In the genomic region with DNA sequence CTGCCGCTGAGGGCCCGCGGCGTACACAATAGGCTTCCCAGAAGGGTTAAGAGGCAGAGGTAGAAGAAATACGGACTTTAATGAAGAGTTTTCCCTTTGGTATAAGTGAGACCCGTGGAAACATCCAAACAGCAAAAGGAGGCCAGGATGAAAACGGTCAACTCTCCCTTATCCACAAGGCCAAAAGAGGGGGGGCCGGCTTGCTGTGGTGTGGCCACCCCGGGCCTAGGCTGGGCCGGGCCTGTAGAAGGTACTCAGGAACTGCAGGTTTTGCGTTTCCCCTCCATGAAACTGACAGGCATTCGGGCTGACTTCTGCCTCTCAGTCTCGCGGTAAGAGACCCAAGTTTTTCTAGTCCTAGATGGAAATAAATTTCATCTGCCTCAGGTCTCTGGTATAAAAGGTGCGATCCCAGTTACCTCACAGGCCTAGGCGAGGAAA, we compare ENCODE assay signal across 8 cellular contexts. TPM values are rescaled to one million over a fixed set of nuclear protein-coding genes. Genes with fewer than 3 reads are reported as not detected.
DNase-seq lines count a peak whose midpoint lies in the region; ATAC-seq, FAIRE-seq and TF ChIP-seq lines count a peak whose summit lies in the region.

No MANE protein-coding gene starts in this region.

- H3K9me3 ChIP-seq in MG63 (no peaks in the 10 kb centered on the region), GM12878 (replicated peaks; ENCODE audit: control insufficient read depth, insufficient read depth, low read length) (no peaks in the 10 kb centered on the region)

- H3K9ac ChIP-seq in GM12878 (ENCODE audit: control insufficient read depth, insufficient read depth, low read length): peak overlapping the region; percentile 81

- ATAC-seq in GM12878 (peak; percentile 36), GM18867 (IDR thresholded peaks at IDR 0.05; ENCODE audit: unreplicated experiment) (no peak)

- RAD21 ChIA-PET in GM12878 (lab: Charles Lee; ENCODE audit: unreplicated experiment): interaction anchor here (1.3 to 2.4 kb wide), 3 partner anchors 9 to 82 kb away, joined by 3 to 15 read pairs (median 13); a partner anchor contains a TSS

- in situ Hi-C loops in GM12878 (cut with MboI): no loop called here

- peak overlapping the region; percentile 100 for H3K4me3 ChIP-seq in MG63
- H3K4me3 ChIP-seq in GM12878: peak overlapping the region; percentile 88

- H3K36me3 ChIP-seq in MG63 (peaks cover 75% of the 10 kb centered on the region), GM12878 (ENCODE audit: control insufficient read depth in 2 of 2, insufficient read depth in 2 of 2, low read length in 1 of 2) (peaks cover 10 to 12% of the 10 kb centered on the region in 2 experiments; a peak in 3 of 4 replicates)

- CTCF ChIA-PET in GM12878 (lab: Yijun Ruan, JAX): interaction anchor here (0.9 to 2.7 kb wide), 9 partner anchors 9 to 110 kb away, joined by 3 to 20 read pairs (median 10); a partner anchor contains a TSS

- BruUV-seq in GM12878 (replicated peaks; lab: Mats Ljungman, UMichigan): no TSS peak

- peak overlapping the region; percentile 86 for H3K4me2 ChIP-seq in GM12878 (ENCODE audit: control insufficient read depth, insufficient read depth)

- H4K20me1 ChIP-seq in GM12878 (ENCODE audit: control insufficient read depth, insufficient read depth): no peaks in the 10 kb centered on the region

- TF ChIP-seq EP300 in GM12878 (IDR thresholded peaks at IDR 0.05; ENCODE audit: borderline replicate concordance in 1 of 2, control insufficient read depth in 1 of 2, low read depth in 2 of 2, low read length in 2 of 2): no peak

- intact Hi-C loops in GM12878 (cut with micrococcal nuclease; ENCODE audit: unreplicated experiment): loop anchor here (5.0 kb wide), 1 partner anchor 40 kb away; a partner anchor contains a TSS

- H3K27ac ChIP-seq in GM12878 (ENCODE audit: control insufficient read depth, insufficient read depth) (peak overlapping the region; percentile 97), layer of hippocampus (ENCODE audit: low read depth, low read length) (peak overlapping the region; percentile 100), substantia nigra (ENCODE audit: low read depth, low read length, poor library complexity, severe bottlenecking) (peak overlapping the region; percentile 94)

- TF ChIP-seq RAD21 in GM12878 (IDR thresholded peaks at IDR 0.05; ENCODE audit: insufficient read depth, low read depth, low read length): no peak

- no peak overlapping the region for H2AFZ ChIP-seq in GM12878 (ENCODE audit: control insufficient read depth, low read depth, low read length)

- peak; percentile 48 for DNase-seq in stimulated activated CD4-positive, alpha-beta T cell treated with anti-CD3 and anti-CD28 coated beads, Interleukin-15, amount 100 ng/mL, for 24 hours
- DNase-seq in stimulated activated CD4-positive, alpha-beta T cell treated with anti-CD3 and anti-CD28 coated beads, Interleukin-2, amount 100 ng/mL, for 48 hours: no peak
- DNase-seq in MG63 (peak; percentile 59), GM12878 (ENCODE audit: low read depth, low spot score) (no peak), substantia nigra (lab: John Stamatoyannopoulos, UW) (peak in 13 of 49 donors; percentile 20 to 66 (median 32)), HuH-7 (ENCODE audit: low spot score) (no peak)

- FAIRE-seq in GM12878 (lab: Jason Lieb, UNC): peak; percentile 88

- WGBS in GM12878 (ENCODE audit: insufficient coverage, insufficient replicate concordance, low lambda C conversion rate, missing lambda C conversion rate): 1% methylated on average over 16 of the region's 16 CpGs

- no peak for TF ChIP-seq CTCF in GM12878 (IDR thresholded peaks at IDR 0.05 in 2 of 3, conservative IDR thresholded peaks at IDR 0.05 in 1 of 3; ENCODE audit: control insufficient read depth in 2 of 3, extremely low read depth in 1 of 3, insufficient read depth in 1 of 3, low read depth in 3 of 3, low read length in 3 of 3)

- SMC1A ChIA-PET in GM12878 (lab: Charles Lee; ENCODE audit: uncharacterized antibody, unreplicated experiment): interaction anchor here (0.9 to 3.1 kb wide), 6 partner anchors 8 to 58 kb away, joined by 3 to 14 read pairs (median 4); a partner anchor contains a TSS

- peaks cover 31% of the 10 kb centered on the region for H3K79me2 ChIP-seq in GM12878 (ENCODE audit: control insufficient read depth, insufficient read depth, low read length)

- POLR2A ChIA-PET in GM12878 (lab: Charles Lee): interaction anchor here (1.5 to 12.3 kb wide), 3 partner anchors 11 to 42 kb away, joined by 4 to 140 read pairs (median 6); a partner anchor contains a TSS

- H3K27me3 ChIP-seq in MG63: no peaks in the 10 kb centered on the region
- H3K27me3 ChIP-seq in GM12878 (replicated peaks in 1 of 2; ENCODE audit: control insufficient read depth in 2 of 2, insufficient read depth in 2 of 2, low read length in 1 of 2): no peaks in the 10 kb centered on the region
- no peaks in the 10 kb centered on the region for H3K27me3 ChIP-seq in layer of hippocampus (ENCODE audit: control insufficient read depth, insufficient read depth, low read length)

- no peak for TF ChIP-seq POLR2A in GM12878 (IDR thresholded peaks at IDR 0.05; ENCODE audit: low read depth, low read length)

- H3K4me1 ChIP-seq in GM12878 (ENCODE audit: control insufficient read depth, insufficient read depth, low read length): peaks cover 6% of the 10 kb centered on the region; the same call in 1 of the 2 replicates

RNA-seq across cellular contexts. Expression of a gene that starts 0.7 kb away (rescaled TPM):
- total RNA-seq in MG63 (2014; rRNA removed; shearing (Covaris generic); ENCODE audit: low replicate concordance): 10.3 and 16.2 TPM in 2 replicates
- total RNA-seq in GM12878 (2013; cell fraction: nucleolus; rRNA removed): 21.0 and 21.3 TPM in 2 replicates
- total RNA-seq in GM12878 (2014; rRNA removed): 21.1 and 21.9 TPM in 2 replicates
- 12.4 and 12.9 TPM in 2 replicates for total RNA-seq in GM12878 (2014; rRNA removed; fragmentation: Illumina TruSeq; extraction: Trizol)
- total RNA-seq in GM12878 (2021): 32.9 and 33.8 TPM in 2 replicates
- 9.9 TPM for polyA plus RNA-seq in GM12878 (2011; ENCODE audit: low read depth)
- polyA plus RNA-seq in GM12878 (2011; rRNA removed): 14.4 and 22.8 TPM in 2 replicates
- polyA plus RNA-seq in GM12878 (2011; cell fraction: cytosol; rRNA removed): 27.4 and 28.7 TPM in 2 replicates
- 43.9 and 46.6 TPM in 2 replicates for polyA plus RNA-seq in GM12878 (2011; cell fraction: nucleus; rRNA removed)
- polyA plus RNA-seq in GM12878 (2012): 17.7 and 19.5 TPM in 2 replicates
- polyA plus RNA-seq in GM12878 (2014; fragmentation: Illumina TruSeq; extraction: Trizol): 19.8 and 24.2 TPM in 2 replicates
- polyA plus RNA-seq in GM12878 (2014; fragmentation: Nextera tagmentation; extraction: Ambion mirVana): 1 to 10 TPM; 8.1 to 8.3 TPM
- 27.8 and 30.0 TPM in 2 replicates for polyA plus RNA-seq in GM12878 (2014; rRNA removed)
- 10 to 100 TPM; 27.8 to 28.0 TPM for polyA plus RNA-seq in GM12878 (2016; fragmentation: Nextera tagmentation; extraction: Ambion mirVana)
- 12.5 and 20.0 TPM in 2 replicates for polyA minus RNA-seq in GM12878 (2011; rRNA and poly(A)+ RNA removed)
- 8.6 and 8.8 TPM in 2 replicates for polyA minus RNA-seq in GM12878 (2011; cell fraction: cytosol; rRNA and poly(A)+ RNA removed)
- 10.8 and 15.9 TPM in 2 replicates for polyA minus RNA-seq in GM12878 (2011; cell fraction: nucleus; rRNA and poly(A)+ RNA removed)

RNA-seq across cellular contexts. Expression of a gene that starts 6.4 kb away (rescaled TPM):
- 6.9 and 16.0 TPM in 2 replicates for total RNA-seq in MG63 (2014; rRNA removed; shearing (Covaris generic); ENCODE audit: low replicate concordance)
- total RNA-seq in GM12878 (2013; cell fraction: nucleolus; rRNA removed): 33.0 and 36.9 TPM in 2 replicates
- total RNA-seq in GM12878 (2014; rRNA removed): 25.6 and 26.8 TPM in 2 replicates
- 14.3 and 15.6 TPM in 2 replicates for total RNA-seq in GM12878 (2014; rRNA removed; fragmentation: Illumina TruSeq; extraction: Trizol)
- total RNA-seq in GM12878 (2021): 21.1 and 24.6 TPM in 2 replicates
- polyA plus RNA-seq in GM12878 (2011; ENCODE audit: low read depth): 23.3 TPM
- polyA plus RNA-seq in GM12878 (2011; rRNA removed): 15.0 and 20.9 TPM in 2 replicates
- 23.1 and 26.3 TPM in 2 replicates for polyA plus RNA-seq in GM12878 (2011; cell fraction: cytosol; rRNA removed)
- 37.4 and 41.6 TPM in 2 replicates for polyA plus RNA-seq in GM12878 (2011; cell fraction: nucleus; rRNA removed)
- polyA plus RNA-seq in GM12878 (2012): 36.8 and 37.1 TPM in 2 replicates
- 8.0 and 15.2 TPM in 2 replicates for polyA plus RNA-seq in GM12878 (2014; fragmentation: Illumina TruSeq; extraction: Trizol)
- polyA plus RNA-seq in GM12878 (2014; fragmentation: Nextera tagmentation; extraction: Ambion mirVana): 1 to 10 TPM in 1 of 2 experiments, under 1 TPM in 1; 0.63 to 2.0 TPM
- polyA plus RNA-seq in GM12878 (2014; rRNA removed): 22.4 and 22.9 TPM in 2 replicates
- polyA plus RNA-seq in GM12878 (2016; fragmentation: Nextera tagmentation; extraction: Ambion mirVana): 10 to 100 TPM; 12.2 to 13.7 TPM
- 10.8 and 26.6 TPM in 2 replicates for polyA minus RNA-seq in GM12878 (2011; rRNA and poly(A)+ RNA removed)
- polyA minus RNA-seq in GM12878 (2011; cell fraction: cytosol; rRNA and poly(A)+ RNA removed): 7.4 and 8.3 TPM in 2 replicates
- polyA minus RNA-seq in GM12878 (2011; cell fraction: nucleus; rRNA and poly(A)+ RNA removed): 6.5 and 10.7 TPM in 2 replicates

RNA-seq across cellular contexts. Expression of a gene that starts 8.3 kb away (rescaled TPM):
- 140 and 175 TPM in 2 replicates for total RNA-seq in MG63 (2014; rRNA removed; shearing (Covaris generic); ENCODE audit: low replicate concordance)
- 28.2 and 32.6 TPM in 2 replicates for total RNA-seq in GM12878 (2013; cell fraction: nucleolus; rRNA removed)
- total RNA-seq in GM12878 (2014; rRNA removed): 22.2 and 24.7 TPM in 2 replicates
- 15.1 and 16.7 TPM in 2 replicates for total RNA-seq in GM12878 (2014; rRNA removed; fragmentation: Illumina TruSeq; extraction: Trizol)
- 36.5 and 38.3 TPM in 2 replicates for total RNA-seq in GM12878 (2021)
- polyA plus RNA-seq in GM12878 (2011; ENCODE audit: low read depth): 20.5 TPM
- polyA plus RNA-seq in GM12878 (2011; rRNA removed): 25.8 and 49.3 TPM in 2 replicates
- 43.4 and 48.7 TPM in 2 replicates for polyA plus RNA-seq in GM12878 (2011; cell fraction: cytosol; rRNA removed)
- 89.2 and 106 TPM in 2 replicates for polyA plus RNA-seq in GM12878 (2011; cell fraction: nucleus; rRNA removed)
- polyA plus RNA-seq in GM12878 (2012): 21.0 and 29.9 TPM in 2 replicates
- 47.3 and 67.3 TPM in 2 replicates for polyA plus RNA-seq in GM12878 (2014; fragmentation: Illumina TruSeq; extraction: Trizol)
- polyA plus RNA-seq in GM12878 (2014; fragmentation: Nextera tagmentation; extraction: Ambion mirVana): 1 to 10 TPM; 2.6 to 3.7 TPM
- polyA plus RNA-seq in GM12878 (2014; rRNA removed): 35.0 and 35.4 TPM in 2 replicates
- 10 to 100 TPM; 24.9 to 25.5 TPM for polyA plus RNA-seq in GM12878 (2016; fragmentation: Nextera tagmentation; extraction: Ambion mirVana)
- 35.0 and 41.1 TPM in 2 replicates for polyA minus RNA-seq in GM12878 (2011; rRNA and poly(A)+ RNA removed)
- 13.8 and 21.9 TPM in 2 replicates for polyA minus RNA-seq in GM12878 (2011; cell fraction: cytosol; rRNA and poly(A)+ RNA removed)
- 14.7 and 25.1 TPM in 2 replicates for polyA minus RNA-seq in GM12878 (2011; cell fraction: nucleus; rRNA and poly(A)+ RNA removed)

RNA-seq across cellular contexts. Expression of a gene that starts 12.2 kb away (rescaled TPM):
- total RNA-seq in MG63 (2014; rRNA removed; shearing (Covaris generic); ENCODE audit: low replicate concordance): 124 and 222 TPM in 2 replicates
- total RNA-seq in GM12878 (2013; cell fraction: nucleolus; rRNA removed): 19.6 and 23.8 TPM in 2 replicates
- total RNA-seq in GM12878 (2014; rRNA removed) (176 and 192 TPM in 2 replicates), GM12878 (2014; rRNA removed; fragmentation: Illumina TruSeq; extraction: Trizol) (168 and 170 TPM in 2 replicates), GM12878 (2021) (125 and 134 TPM in 2 replicates)
- 366 TPM for polyA plus RNA-seq in GM12878 (2011; ENCODE audit: low read depth)
- polyA plus RNA-seq in GM12878 (2011; rRNA removed) (534 and 543 TPM in 2 replicates), GM12878 (2014; fragmentation: Illumina TruSeq; extraction: Trizol) (316 and 394 TPM in 2 replicates), GM12878 (2014; fragmentation: Nextera tagmentation; extraction: Ambion mirVana) (100 to 1,000 TPM; 598 to 608 TPM), GM12878 (2014; rRNA removed) (214 and 229 TPM in 2 replicates), GM12878 (2016; fragmentation: Nextera tagmentation; extraction: Ambion mirVana) (100 to 1,000 TPM; 411 to 419 TPM)
- polyA plus RNA-seq in GM12878 (2011; cell fraction: cytosol; rRNA removed): 498 and 551 TPM in 2 replicates
- polyA plus RNA-seq in GM12878 (2011; cell fraction: nucleus; rRNA removed): 223 and 288 TPM in 2 replicates
- polyA plus RNA-seq in GM12878 (2012): 190 and 203 TPM in 2 replicates
- polyA minus RNA-seq in GM12878 (2011; rRNA and poly(A)+ RNA removed): 221 and 229 TPM in 2 replicates
- 41.8 and 54.5 TPM in 2 replicates for polyA minus RNA-seq in GM12878 (2011; cell fraction: cytosol; rRNA and poly(A)+ RNA removed)
- polyA minus RNA-seq in GM12878 (2011; cell fraction: nucleus; rRNA and poly(A)+ RNA removed): 32.4 and 34.0 TPM in 2 replicates

RNA-seq across cellular contexts. Expression of a gene that starts 20.9 kb away (rescaled TPM):
- 39.6 and 49.6 TPM in 2 replicates for total RNA-seq in MG63 (2014; rRNA removed; shearing (Covaris generic); ENCODE audit: low replicate concordance)
- total RNA-seq in GM12878 (2013; cell fraction: nucleolus; rRNA removed): 28.4 and 33.1 TPM in 2 replicates
- total RNA-seq in GM12878 (2014; rRNA removed): 64.2 and 68.7 TPM in 2 replicates
- 41.4 and 41.9 TPM in 2 replicates for total RNA-seq in GM12878 (2014; rRNA removed; fragmentation: Illumina TruSeq; extraction: Trizol)
- 53.6 and 61.5 TPM in 2 replicates for total RNA-seq in GM12878 (2021)
- 25.9 TPM for polyA plus RNA-seq in GM12878 (2011; ENCODE audit: low read depth)
- polyA plus RNA-seq in GM12878 (2011; rRNA removed): 22.0 and 39.2 TPM in 2 replicates
- 51.2 and 72.3 TPM in 2 replicates for polyA plus RNA-seq in GM12878 (2011; cell fraction: cytosol; rRNA removed)
- polyA plus RNA-seq in GM12878 (2011; cell fraction: nucleus; rRNA removed): 74.9 and 79.0 TPM in 2 replicates
- 24.4 and 29.4 TPM in 2 replicates for polyA plus RNA-seq in GM12878 (2012)
- polyA plus RNA-seq in GM12878 (2014; fragmentation: Illumina TruSeq; extraction: Trizol): 29.9 and 51.6 TPM in 2 replicates
- polyA plus RNA-seq in GM12878 (2014; fragmentation: Nextera tagmentation; extraction: Ambion mirVana): 10 to 100 TPM; 22.9 to 30.1 TPM
- polyA plus RNA-seq in GM12878 (2014; rRNA removed): 78.7 and 85.7 TPM in 2 replicates
- 10 to 100 TPM; 82.5 to 93.4 TPM for polyA plus RNA-seq in GM12878 (2016; fragmentation: Nextera tagmentation; extraction: Ambion mirVana)
- 40.4 and 64.8 TPM in 2 replicates for polyA minus RNA-seq in GM12878 (2011; rRNA and poly(A)+ RNA removed)
- polyA minus RNA-seq in GM12878 (2011; cell fraction: cytosol; rRNA and poly(A)+ RNA removed): 16.8 and 23.3 TPM in 2 replicates
- 18.7 and 27.7 TPM in 2 replicates for polyA minus RNA-seq in GM12878 (2011; cell fraction: nucleus; rRNA and poly(A)+ RNA removed)

Comparison
In these comparisons a context has a peak if more than half of its experiments do, and no peak if none do; other contexts are left out.
1. DNase-seq: peak in stimulated activated CD4-positive, alpha-beta T cell treated with anti-CD3 and anti-CD28 coated beads, Interleukin-15, amount 100 ng/mL, for 24 hours (single experiment) and MG63 (single experiment); none in stimulated activated CD4-positive, alpha-beta T cell treated with anti-CD3 and anti-CD28 coated beads, Interleukin-2, amount 100 ng/mL, for 48 hours (0 of 2), GM12878 (single experiment) and HuH-7 (single experiment).
2. Peak in every context shown above with its lines, with median percentiles within 50 percentile points of each other: H3K27ac ChIP-seq.